In the genomic region with DNA sequence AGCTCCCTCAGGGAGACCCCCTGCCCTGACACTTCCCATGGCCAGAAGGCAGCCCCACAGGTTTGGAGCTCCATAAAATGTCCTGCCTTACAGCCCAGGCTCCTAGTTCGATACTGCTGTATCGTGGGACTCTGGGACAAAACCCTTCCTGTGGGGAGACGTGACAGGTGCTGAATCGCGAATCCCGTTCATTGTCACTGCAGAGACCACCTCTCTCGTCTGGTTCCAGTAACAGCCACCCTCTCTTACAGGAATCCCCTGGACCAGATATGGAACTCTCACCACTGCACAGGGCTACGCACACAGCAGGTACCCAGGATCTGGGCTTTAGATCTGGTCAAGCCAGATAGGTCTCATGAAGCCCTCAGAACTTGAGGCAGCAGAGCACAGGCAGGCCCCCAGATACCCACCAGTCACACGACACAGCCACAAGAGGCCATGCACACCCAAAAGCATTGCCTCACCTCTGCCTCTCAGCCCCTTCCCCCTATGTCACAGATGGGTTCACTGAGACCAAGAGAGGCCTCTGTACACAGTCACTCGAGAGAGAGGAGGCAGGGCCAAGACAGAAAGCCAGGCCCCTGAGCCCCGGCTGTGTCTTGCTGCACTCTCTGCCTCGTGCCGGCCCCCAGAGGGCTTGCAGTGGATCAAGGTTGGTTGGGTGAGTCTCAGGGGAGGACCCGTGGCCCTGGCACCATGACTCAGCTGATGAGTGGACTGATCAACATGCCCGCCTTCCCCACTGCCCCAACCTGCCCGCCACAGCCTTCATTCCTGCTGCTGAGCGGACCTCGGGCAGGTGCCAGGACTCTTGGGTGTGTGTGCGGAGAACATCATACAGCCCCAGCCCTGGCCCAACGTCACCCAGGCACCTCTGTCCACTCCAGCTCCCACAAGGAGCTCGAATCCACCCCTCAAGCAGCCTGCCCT, we compare ENCODE assay signal across 18 cellular contexts. TPM values are rescaled to one million over a fixed set of nuclear protein-coding genes. Genes with fewer than 3 reads are reported as not detected.
DNase-seq lines count a peak whose midpoint lies in the region; ATAC-seq, FAIRE-seq and TF ChIP-seq lines count a peak whose summit lies in the region.
"Had no signal": no experiment of that assay in that cellular context is flagged by ENCODE, and none has a peak within 500 bp of the region (broad histone marks: within the 10 kb centered on the region; RNA-seq: fewer than 3 reads in every experiment).

No MANE protein-coding gene starts in this region.

- H3K36me3 ChIP-seq in astrocyte (ENCODE audit: insufficient read depth, low read length) (no peaks in the 10 kb centered on the region), left lung (no peaks in the 10 kb centered on the region), thyroid gland (no peaks in the 10 kb centered on the region)

- intact Hi-C loops in left lung (cut with DNase I) (no loop called here), thyroid gland (cut with DNase I) (no loop called here)
- intact Hi-C loops in activated T-helper 2 cell treated with anti-CD3 and anti-CD28 coated beads, Interferon-gamma antibody, Interleukin-2, Interleukin-4, amounts not matched to agents 10 μg/mL and 5 μg/mL and 100 μg/mL, durations not matched to agents 14 hours and 24 hours and 36 hours (cut with micrococcal nuclease), result no loop called here

- no peak overlapping the region for H3K4me3 Mint-ChIP-seq in astrocyte (ENCODE audit: unreplicated experiment)
- H3K4me3 Mint-ChIP-seq in activated T-helper 2 cell treated with anti-CD3 and anti-CD28 coated beads, Interferon-gamma antibody, Interleukin-2, Interleukin-4, amounts not matched to agents 10 μg/mL and 5 μg/mL and 100 μg/mL, durations not matched to agents 14 hours and 24 hours and 36 hours (ENCODE audit: low read depth), result no peak overlapping the region
- H3K4me3 Mint-ChIP-seq: activated CD4-positive, alpha-beta T cell treated with anti-CD3 and anti-CD28 coated beads, Interleukin-2, amount 10 ng/mL, durations not matched to agents 24 days and 14 days; activated T-cell treated with anti-CD3 and anti-CD28 coated beads, Interleukin-2, amount 50 U/mL, for 4 hours; T-helper 17 cell had no signal

- H3K27me3 ChIP-seq in astrocyte (ENCODE audit: insufficient read depth, low read length), result no peaks in the 10 kb centered on the region
- H3K27me3 ChIP-seq in left lung, result peaks cover 0 to 14% of the 10 kb centered on the region in 2 donors
- H3K27me3 ChIP-seq in thyroid gland, result no peaks in the 10 kb centered on the region

- no peak overlapping the region for H3K9ac ChIP-seq in astrocyte (ENCODE audit: low read length)

- TF ChIP-seq CTCF in astrocyte (IDR thresholded peaks at IDR 0.05; ENCODE audit: insufficient read depth, low read depth, low read length) (no peak), left lung (IDR thresholded peaks at IDR 0.05) (no peak), thyroid gland (IDR thresholded peaks at IDR 0.05) (no peak)

- FAIRE-seq in astrocyte (lab: Jason Lieb, UNC), result no peak
- FAIRE-seq: G401.6 had no signal

- H3K9me3 ChIP-seq in astrocyte (ENCODE audit: insufficient read depth, low read depth, low read length), result no peaks in the 10 kb centered on the region
- H3K9me3 ChIP-seq in left lung, result no peaks in the 10 kb centered on the region
- no peaks in the 10 kb centered on the region for H3K9me3 ChIP-seq in thyroid gland

- H3K4me3 ChIP-seq in astrocyte (ENCODE audit: insufficient read depth, low read depth, low read length) (no peak overlapping the region), left lung (no peak overlapping the region), thyroid gland (replicated peaks in 1 of 3) (no peak overlapping the region)
- H3K4me3 ChIP-seq: coronary artery had no signal

- H3K27ac Mint-ChIP-seq in astrocyte (ENCODE audit: unreplicated experiment), result peak overlapping the region; percentile 8
- H3K27ac Mint-ChIP-seq in activated T-helper 2 cell treated with anti-CD3 and anti-CD28 coated beads, Interferon-gamma antibody, Interleukin-2, Interleukin-4, amounts not matched to agents 10 μg/mL and 5 μg/mL and 100 μg/mL, durations not matched to agents 14 hours and 24 hours and 36 hours, result no peak overlapping the region
- H3K27ac Mint-ChIP-seq: activated CD4-positive, alpha-beta T cell treated with anti-CD3 and anti-CD28 coated beads, Interleukin-2, amount 10 ng/mL, durations not matched to agents 24 days and 14 days; T-helper 17 cell had no signal

- DNase-seq in HT1080 (ENCODE audit: low read depth) (peak; percentile 77), astrocyte (ENCODE audit: low read depth) (peak; percentile 30), left lung (peak; percentile 83 to 89), thyroid gland (peak; percentile 60 to 64), NCI-H2171 treated with DMSO at 0.1 percent for 48 hours (lab: John Stamatoyannopoulos, UW) (no peak)
- DNase-seq in activated T-helper 2 cell treated with anti-CD3 and anti-CD28 coated beads, Interferon-gamma antibody, Interleukin-2, Interleukin-4, amounts not matched to agents 10 μg/mL and 5 μg/mL and 100 μg/mL, durations not matched to agents 14 hours and 24 hours and 36 hours (ENCODE audit: low spot score), result no peak
- DNase-seq in effector CD8-positive, alpha-beta T cell (lab: John Stamatoyannopoulos, UW), result no peak
- DNase-seq: activated CD4-positive, alpha-beta T cell treated with anti-CD3 and anti-CD28 coated beads, Interleukin-2, amount 10 ng/mL, durations not matched to agents 24 days and 14 days; activated T-cell treated with anti-CD3 and anti-CD28 coated beads, Interleukin-2, amount 50 U/mL, for 4 hours; KBM-7; NCI-H1694 treated with DMSO at 0.1 percent for 48 hours; NCI-H526 treated with DMSO at 0.1 percent for 48 hours; RPMI8226; T-helper 17 cell had no signal

- no peak overlapping the region for H3K4me2 ChIP-seq in astrocyte (ENCODE audit: low read length)

- peaks cover 6% of the 10 kb centered on the region for H3K36me3 Mint-ChIP-seq in astrocyte (ENCODE audit: low read depth, unreplicated experiment)
- H3K36me3 Mint-ChIP-seq in activated T-helper 2 cell treated with anti-CD3 and anti-CD28 coated beads, Interferon-gamma antibody, Interleukin-2, Interleukin-4, amounts not matched to agents 10 μg/mL and 5 μg/mL and 100 μg/mL, durations not matched to agents 14 hours and 24 hours and 36 hours (ENCODE audit: low read depth), result no peaks in the 10 kb centered on the region

- peaks cover 80% of the 10 kb centered on the region for H3K79me2 ChIP-seq in astrocyte (ENCODE audit: insufficient read depth, low read length)

- peaks cover 26% of the 10 kb centered on the region for H4K20me1 ChIP-seq in astrocyte (ENCODE audit: insufficient read depth, low read length)

- H3K4me1 ChIP-seq in astrocyte (ENCODE audit: insufficient read depth, low read length) (peaks cover 25% of the 10 kb centered on the region), left lung (peaks cover 5 to 9% of the 10 kb centered on the region in 2 donors), thyroid gland (peaks cover 16 to 33% of the 10 kb centered on the region in 2 donors)

- no peaks in the 10 kb centered on the region for H3K9me3 Mint-ChIP-seq in astrocyte (ENCODE audit: unreplicated experiment)
- no peaks in the 10 kb centered on the region for H3K9me3 Mint-ChIP-seq in activated T-helper 2 cell treated with anti-CD3 and anti-CD28 coated beads, Interferon-gamma antibody, Interleukin-2, Interleukin-4, amounts not matched to agents 10 μg/mL and 5 μg/mL and 100 μg/mL, durations not matched to agents 14 hours and 24 hours and 36 hours
- H3K9me3 Mint-ChIP-seq: activated CD4-positive, alpha-beta T cell treated with anti-CD3 and anti-CD28 coated beads, Interleukin-2, amount 10 ng/mL, durations not matched to agents 24 days and 14 days; activated T-cell treated with anti-CD3 and anti-CD28 coated beads, Interleukin-2, amount 50 U/mL, for 4 hours had no signal

- TF ChIP-seq POLR2A in thyroid gland (IDR thresholded peaks at IDR 0.05), result no peak

- ATAC-seq in left lung, result peak; percentile 71
- no peak for ATAC-seq in GM21515 (IDR thresholded peaks at IDR 0.05; ENCODE audit: unreplicated experiment)
- ATAC-seq: activated T-cell treated with anti-CD3 and anti-CD28 coated beads, Interleukin-2, amount 50 U/mL, for 4 hours; T-helper 17 cell had no signal

- H3K4me1 Mint-ChIP-seq in astrocyte (ENCODE audit: low read depth, unreplicated experiment), result peaks cover 16% of the 10 kb centered on the region
- no peaks in the 10 kb centered on the region for H3K4me1 Mint-ChIP-seq in activated T-helper 2 cell treated with anti-CD3 and anti-CD28 coated beads, Interferon-gamma antibody, Interleukin-2, Interleukin-4, amounts not matched to agents 10 μg/mL and 5 μg/mL and 100 μg/mL, durations not matched to agents 14 hours and 24 hours and 36 hours (ENCODE audit: low read depth)
- H3K4me1 Mint-ChIP-seq: activated CD4-positive, alpha-beta T cell treated with anti-CD3 and anti-CD28 coated beads, Interleukin-2, amount 10 ng/mL, durations not matched to agents 24 days and 14 days had no signal

- no peak overlapping the region for H3K27ac ChIP-seq in astrocyte (ENCODE audit: low read depth, low read length)
- H3K27ac ChIP-seq in left lung, result peak overlapping the region; percentile 27 to 48
- H3K27ac ChIP-seq in thyroid gland, result peak overlapping the region in 1 of 3 donors; percentile 22
- H3K27ac ChIP-seq: coronary artery had no signal

- peaks cover 3% of the 10 kb centered on the region for H3K27me3 Mint-ChIP-seq in astrocyte (ENCODE audit: low read depth, unreplicated experiment)
- H3K27me3 Mint-ChIP-seq in activated T-helper 2 cell treated with anti-CD3 and anti-CD28 coated beads, Interferon-gamma antibody, Interleukin-2, Interleukin-4, amounts not matched to agents 10 μg/mL and 5 μg/mL and 100 μg/mL, durations not matched to agents 14 hours and 24 hours and 36 hours (ENCODE audit: low read depth), result peaks cover 22% of the 10 kb centered on the region

- 78 to 93% methylated on average over 11 to 21 of the region's 21 CpGs for WGBS in thyroid gland, 2 donors

- no peak overlapping the region for H2AFZ ChIP-seq in astrocyte (ENCODE audit: low read depth, low read length)

RNA-seq across cellular contexts. Expression of a gene that starts 7.6 kb away (rescaled TPM):
- 277 and 306 TPM in 2 replicates for total RNA-seq in HT1080 (2014; rRNA removed; shearing (Covaris generic))
- polyA plus RNA-seq in HT1080 (2015; cell fraction: cytosol; rRNA removed), result 223 and 234 TPM in 2 replicates
- 313 and 316 TPM in 2 replicates for polyA plus RNA-seq in HT1080 (2015; cell fraction: nucleus; rRNA removed)
- total RNA-seq in astrocyte (74.3 and 92.7 TPM in 2 replicates), left lung (100 to 1,000 TPM; 127 to 278 TPM), thyroid gland (10 to 100 TPM; 21.9 to 28.0 (median 24.7) TPM)
- total RNA-seq in activated T-helper 2 cell treated with anti-CD3 and anti-CD28 coated beads, Interferon-gamma antibody, Interleukin-2, Interleukin-4, amounts not matched to agents 10 μg/mL and 5 μg/mL and 100 μg/mL, durations not matched to agents 14 hours and 24 hours and 36 hours, result 0.59 and 0.62 TPM in 2 replicates
- total RNA-seq: mononuclear cell, T-helper 17 cell had no signal

Comparison
In these comparisons a context has a peak if more than half of its experiments do, and no peak if none do; other contexts are left out.
1. DNase-seq: peak in HT1080 (single experiment), astrocyte (single experiment), left lung (2 of 2) and thyroid gland (2 of 2); none in activated T-helper 2 cell treated with anti-CD3 and anti-CD28 coated beads, Interferon-gamma antibody, Interleukin-2, Interleukin-4, amounts not matched to agents 10 μg/mL and 5 μg/mL and 100 μg/mL, durations not matched to agents 14 hours and 24 hours and 36 hours (single experiment), effector CD8-positive, alpha-beta T cell (single experiment) and NCI-H2171 treated with DMSO at 0.1 percent for 48 hours (single experiment).
2. RNA of a gene that starts 7.6 kb away (total RNA-seq): 277 to 306 TPM in HT1080, 127 to 278 TPM in left lung, 74.3 to 92.7 TPM in astrocyte and 21.9 to 28.0 TPM in thyroid gland; 0.59 to 0.62 TPM in activated T-helper 2 cell treated with anti-CD3 and anti-CD28 coated beads, Interferon-gamma antibody, Interleukin-2, Interleukin-4, amounts not matched to agents 10 μg/mL and 5 μg/mL and 100 μg/mL, durations not matched to agents 14 hours and 24 hours and 36 hours; every median in the first group is over 10 times any median in the second.